ENCODE assay signal across 30 cellular contexts in the genomic region with DNA sequence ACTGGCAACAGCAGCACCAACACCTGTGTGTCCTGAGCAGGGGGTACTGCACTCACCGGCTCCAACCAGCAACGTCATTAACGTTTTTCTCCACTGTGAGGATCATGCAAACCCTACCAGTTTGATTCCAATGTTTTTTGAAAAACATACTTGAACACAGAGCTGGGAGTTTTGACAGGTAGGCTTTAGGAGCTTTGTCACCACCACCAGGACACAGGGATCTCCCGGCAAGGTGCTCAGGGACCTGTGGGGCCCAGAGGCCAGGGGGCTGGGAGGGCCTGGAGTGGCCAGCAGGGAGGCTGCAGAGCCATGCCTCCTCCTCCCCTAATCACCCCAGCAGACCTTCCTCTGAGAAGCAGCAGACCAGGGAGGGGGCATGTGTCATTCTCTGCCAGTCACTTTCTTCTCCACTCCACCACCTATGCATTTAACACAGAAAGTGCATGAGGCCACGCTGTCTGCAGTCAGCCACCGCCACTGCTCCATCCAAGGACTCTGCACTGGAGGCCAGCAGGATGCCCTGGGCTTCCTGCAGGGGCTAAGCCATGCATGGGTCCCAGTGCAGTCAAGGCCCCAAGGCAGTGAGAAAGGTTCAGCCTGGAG.
"Had no signal": no experiment of that assay in that cellular context is flagged by ENCODE, and none has a peak within 500 bp of the region (broad histone marks: within the 10 kb centered on the region; RNA-seq: fewer than 3 reads in every experiment).

No MANE protein-coding gene starts in this region.

- ATAC-seq: activated CD8-positive, alpha-beta memory T cell treated with anti-CD3 and anti-CD28 coated beads, Interleukin-2, amount 10 ng/mL, durations not matched to agents 7 days and 5 days; activated CD8-positive, alpha-beta T cell treated with anti-CD3 and anti-CD28 coated beads, Interleukin-2, amount 10 ng/mL, durations not matched to agents 7 days and 5 days; body of pancreas had no signal

- H3K36me3 ChIP-seq: adrenal gland, brain microvascular endothelial cell, breast epithelium, cardiac muscle cell had no signal

- H3K4me3 ChIP-seq: adrenal gland, body of pancreas, breast epithelium, cardiac muscle cell had no signal

- H3K27ac ChIP-seq: adrenal gland, body of pancreas, brain microvascular endothelial cell, breast epithelium, cardiac muscle cell, VCaP had no signal

- H3K4me1 ChIP-seq: adrenal gland, body of pancreas, breast epithelium had no signal

- DNase-seq: activated B cell treated with CpG ODN at 0.5 μM for 24 hours; activated CD4-positive, alpha-beta memory T cell treated with anti-CD3 and anti-CD28 coated beads for 36 hours; activated CD4-positive, alpha-beta T cell treated with anti-CD3 and anti-CD28 coated beads for 4 hours; activated CD4-positive, alpha-beta T cell treated with anti-CD3 and anti-CD28 coated beads, Interleukin-2, amount 10 ng/mL, durations not matched to agents 24 days and 14 days; activated CD4-positive, alpha-beta T cell treated with anti-CD3 and anti-CD28 coated beads, Interleukin-2, amount 50 U/mL, for 1 hour; activated CD4-positive, alpha-beta T cell treated with anti-CD3 and anti-CD28 coated beads, Interleukin-2, amount 50 U/mL, for 4 hours; activated CD4-positive, CD25-positive, alpha-beta regulatory T cell treated with anti-CD3 and anti-CD28 coated beads, Interleukin-2, amount 50 U/mL, for 72 hours; activated CD8-positive, alpha-beta memory T cell treated with anti-CD3 and anti-CD28 coated beads for 24 hours; activated CD8-positive, alpha-beta memory T cell treated with anti-CD3 and anti-CD28 coated beads, Interleukin-2, amount 10 ng/mL, durations not matched to agents 7 days and 5 days; activated CD8-positive, alpha-beta memory T cell treated with anti-CD3 and anti-CD28 coated beads, Interleukin-2, amount 50 U/mL, for 48 hours; activated CD8-positive, alpha-beta T cell treated with anti-CD3 and anti-CD28 coated beads, Interleukin-2, amount 10 ng/mL, durations not matched to agents 7 days and 5 days; activated effector memory CD4-positive, alpha-beta T cell treated with Interleukin-2 at 50 U/mL for 16 hours; activated gamma-delta T cell; activated naive CD4-positive, alpha-beta T cell treated with anti-CD3 and anti-CD28 coated beads, Interleukin-2, amount 10 ng/mL, durations not matched to agents 7 days and 5 days; activated naive CD8-positive, alpha-beta T cell treated with anti-CD3 and anti-CD28 coated beads for 36 hours; activated T-cell treated with anti-CD3 and anti-CD28 coated beads, Interleukin-2, amount 50 U/mL, for 24 hours; activated T-cell treated with anti-CD3 and anti-CD28 coated beads, Interleukin-2, amount 50 U/mL, for 48 hours; adrenal gland; amniotic stem cell; aorta; body of pancreas; brain microvascular endothelial cell; caudate nucleus; cerebellar nuclear complex; T-helper 1 cell; T-helper 2 cell; T-helper 9 cell had no signal

- H3K27me3 ChIP-seq: adrenal gland, body of pancreas, brain microvascular endothelial cell, breast epithelium, cardiac muscle cell had no signal

- H3K9me3 ChIP-seq: adrenal gland, body of pancreas had no signal
